14 cellular contexts compared by ENCODE assay signal in the genomic region with DNA sequence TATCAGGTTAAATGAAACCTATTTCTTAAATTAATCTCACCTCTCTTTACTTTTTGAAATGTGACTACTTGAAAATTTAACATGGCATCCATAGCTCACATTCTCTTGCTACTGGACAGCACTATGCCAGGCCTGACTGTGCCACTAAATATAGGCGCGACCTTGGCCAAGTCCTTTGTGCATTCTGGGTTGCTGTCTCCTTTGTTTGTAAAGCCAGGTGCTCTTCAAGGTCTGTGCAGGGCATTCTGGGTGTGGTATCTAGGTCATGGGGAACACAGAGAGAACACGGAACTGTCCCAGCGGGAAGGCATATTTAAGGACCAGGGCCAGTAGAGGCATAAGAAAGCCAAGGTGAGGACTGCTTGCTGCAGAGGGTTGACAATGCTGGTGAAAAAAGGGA.
"Had no signal": no experiment of that assay in that cellular context is flagged by ENCODE, and none has a peak within 500 bp of the region (broad histone marks: within the 10 kb centered on the region; RNA-seq: fewer than 3 reads in every experiment).

No MANE protein-coding gene starts in this region.

- H3K36me3 ChIP-seq: esophagus muscularis mucosa, gastroesophageal sphincter, heart right ventricle, lower lobe of right lung, tibial artery had no signal

- H3K27me3 ChIP-seq: esophagus muscularis mucosa, gastroesophageal sphincter, tibial artery had no signal

- H3K4me3 ChIP-seq: esophagus muscularis mucosa, gastroesophageal sphincter, heart right ventricle, lower lobe of right lung, tibial artery had no signal

- H3K27ac ChIP-seq: esophagus muscularis mucosa, gastroesophageal sphincter, heart right ventricle, lower lobe of right lung, tibial artery had no signal

- ATAC-seq: gastroesophageal sphincter; stimulated activated naive CD8-positive, alpha-beta T cell treated with anti-CD3 and anti-CD28 coated beads, Interleukin-15, Interleukin-2, amounts not matched to agents 100 U/mL and 50 U/mL, for 24 hours had no signal

- DNase-seq: activated CD4-positive, alpha-beta T cell treated with anti-CD3 and anti-CD28 coated beads, Interleukin-2, amount 50 U/mL, for 4 hours; effector CD4-positive, alpha-beta T cell; heart right ventricle; lower lobe of right lung; nephron progenitor cell; nucleus accumbens; retina; stimulated activated CD4-positive, alpha-beta T cell treated with anti-CD3 and anti-CD28 coated beads, Interleukin-2, amount 100 ng/mL, for 24 hours; stimulated activated naive CD8-positive, alpha-beta T cell treated with anti-CD3 and anti-CD28 coated beads, Interleukin-15, Interleukin-2, amounts not matched to agents 100 U/mL and 50 U/mL, for 24 hours; substantia nigra; tibial artery had no signal

- FAIRE-seq: TTC549 had no signal

- H3K9me3 ChIP-seq: esophagus muscularis mucosa, gastroesophageal sphincter, heart right ventricle, lower lobe of right lung, tibial artery had no signal

- H3K4me1 ChIP-seq: lower lobe of right lung had no signal
